In genomic region chr11:116778556-116778955, GRCh38 we compare ENCODE assay signal across 21 cellular contexts. TPM values are rescaled to one million over a fixed set of nuclear protein-coding genes. Genes with fewer than 3 reads are reported as not detected.
"Had no signal": no experiment of that assay in that cellular context is flagged by ENCODE, and none has a peak within 500 bp of the region (broad histone marks: within the 10 kb centered on the region; RNA-seq: fewer than 3 reads in every experiment).

No MANE protein-coding gene starts in this region.

- H3K27me3 ChIP-seq: adrenal gland, foreskin keratinocyte, SJCRH30 had no signal

- ATAC-seq: effector memory CD8-positive, alpha-beta T cell; foreskin keratinocyte; left colon; right cardiac atrium; stimulated activated memory B cell treated with anti-CD40 and anti-IgM and Interleukin-4, amounts not matched to agents 10 μg/mL and 1 μg/mL and 100 μg/mL, for 72 hours had no signal

- H3K4me3 ChIP-seq: adrenal gland, lung, SJCRH30, smooth muscle cell had no signal

- DNase-seq: activated CD4-positive, alpha-beta T cell treated with anti-CD3 and anti-CD28 coated beads for 1 hour; activated CD8-positive, alpha-beta memory T cell treated with anti-CD3 and anti-CD28 coated beads for 24 hours; activated gamma-delta T cell; adrenal gland; effector memory CD8-positive, alpha-beta T cell; foreskin keratinocyte; head of caudate nucleus; left colon; naive B cell; right cardiac atrium; SJCRH30; substantia nigra; SW 1271 had no signal

- H3K27ac Mint-ChIP-seq: dendritic cell treated with granulocyte-macrophage colony-stimulating factor and Interleukin-4, amounts not matched to agents 40 ng/mL and 50 ng/mL, for 4 days had no signal

- H3K27me3 Mint-ChIP-seq: central memory CD8-positive, alpha-beta T cell; dendritic cell treated with granulocyte-macrophage colony-stimulating factor and Interleukin-4, amounts not matched to agents 40 ng/mL and 50 ng/mL, for 4 days; effector memory CD8-positive, alpha-beta T cell; naive B cell; stimulated activated memory B cell treated with anti-CD40 and anti-IgM and Interleukin-4, amounts not matched to agents 10 μg/mL and 1 μg/mL and 100 μg/mL, for 72 hours; type B pancreatic cell had no signal

- H3K4me3 Mint-ChIP-seq: central memory CD8-positive, alpha-beta T cell; dendritic cell treated with granulocyte-macrophage colony-stimulating factor and Interleukin-4, amounts not matched to agents 40 ng/mL and 50 ng/mL, for 4 days; effector memory CD8-positive, alpha-beta T cell; stimulated activated memory B cell treated with anti-CD40 and anti-IgM and Interleukin-4, amounts not matched to agents 10 μg/mL and 1 μg/mL and 100 μg/mL, for 72 hours; type B pancreatic cell had no signal

- H3K4me2 ChIP-seq: smooth muscle cell had no signal

- H3K27ac ChIP-seq: adrenal gland, epithelial cell of prostate, foreskin keratinocyte, SJCRH30 had no signal

- H3K9me3 ChIP-seq: adrenal gland, SJCRH30 had no signal

- H3K9me3 Mint-ChIP-seq: central memory CD8-positive, alpha-beta T cell; dendritic cell treated with granulocyte-macrophage colony-stimulating factor and Interleukin-4, amounts not matched to agents 40 ng/mL and 50 ng/mL, for 4 days; effector memory CD8-positive, alpha-beta T cell; naive B cell; stimulated activated memory B cell treated with anti-CD40 and anti-IgM and Interleukin-4, amounts not matched to agents 10 μg/mL and 1 μg/mL and 100 μg/mL, for 72 hours; type B pancreatic cell had no signal

RNA-seq across cellular contexts. Expression of gene APOA5, which starts 13.1 kb away (rescaled TPM):
- total RNA-seq: foreskin keratinocyte, left colon, posterior vena cava, right cardiac atrium, SJCRH30, smooth muscle cell had no signal
- polyA plus RNA-seq: adrenal gland, foreskin keratinocyte, right cardiac atrium, smooth muscle cell had no signal

RNA-seq across cellular contexts. Expression of gene APOA4, which starts 44.5 kb away (rescaled TPM):
- total RNA-seq: adrenal gland, foreskin keratinocyte, left colon, lung, right cardiac atrium, SJCRH30, smooth muscle cell had no signal
- polyA plus RNA-seq: foreskin keratinocyte had no signal

RNA-seq across cellular contexts. Expression of gene APOC3, which starts 51.2 kb away (rescaled TPM):
- total RNA-seq: foreskin keratinocyte, left colon, posterior vena cava, SJCRH30, smooth muscle cell had no signal
- polyA plus RNA-seq: foreskin keratinocyte, right cardiac atrium had no signal
